ENCODE assay signal across 24 cellular contexts in genomic region chr1:20047058-20047457, GRCh38. TPM values are rescaled to one million over a fixed set of nuclear protein-coding genes. Genes with fewer than 3 reads are reported as not detected.
"Had no signal": no experiment of that assay in that cellular context is flagged by ENCODE, and none has a peak within 500 bp of the region (broad histone marks: within the 10 kb centered on the region; RNA-seq: fewer than 3 reads in every experiment).

No MANE protein-coding gene starts in this region.

- H3K4me1 ChIP-seq: adrenal gland, esophagus muscularis mucosa, gastroesophageal sphincter, sigmoid colon, stomach, vagina had no signal

- H3K36me3 ChIP-seq: adrenal gland, esophagus muscularis mucosa, gastroesophageal sphincter, ovary, sigmoid colon, stomach, vagina had no signal

- H3K4me3 Mint-ChIP-seq: activated CD4-positive, alpha-beta memory T cell treated with anti-CD3 and anti-CD28 coated beads, Interleukin-2, amount 10 ng/mL, durations not matched to agents 7 days and 5 days; dendritic cell treated with granulocyte-macrophage colony-stimulating factor and Interleukin-4, amounts not matched to agents 40 ng/mL and 50 ng/mL, for 4 days; natural killer cell; T-helper 2 cell treated with Interferon-gamma antibody and Interleukin-4, amounts not matched to agents 5 μg/mL and 100 μg/mL, for 36 hours had no signal

- H3K27ac ChIP-seq: adrenal gland, esophagus muscularis mucosa, gastroesophageal sphincter, sigmoid colon, stomach, vagina had no signal

- H3K4me3 ChIP-seq: adrenal gland, esophagus muscularis mucosa, gastroesophageal sphincter, heart right ventricle, ovary, sigmoid colon, stomach, vagina had no signal

- ATAC-seq: gastroesophageal sphincter, natural killer cell had no signal

- DNase-seq: activated CD4-positive, alpha-beta memory T cell treated with anti-CD3 and anti-CD28 coated beads, Interleukin-2, amount 10 ng/mL, durations not matched to agents 7 days and 5 days; activated CD4-positive, alpha-beta T cell treated with anti-CD3 and anti-CD28 coated beads for 48 hours; activated CD4-positive, CD25-positive, alpha-beta regulatory T cell; activated CD8-positive, alpha-beta memory T cell treated with anti-CD3 and anti-CD28 coated beads, Interleukin-2, amount 50 U/mL, for 4 hours; activated effector memory CD4-positive, alpha-beta T cell treated with anti-CD3 and anti-CD28 coated beads, Interleukin-2, amount 50 U/mL, for 16 hours; activated naive CD4-positive, alpha-beta T cell treated with anti-CD3 and anti-CD28 coated beads, Interleukin-2, amount 50 U/mL, for 16 hours; activated T-cell treated with anti-CD3 and anti-CD28 coated beads, Interleukin-2, amount 50 U/mL, for 48 hours; adrenal gland; effector memory CD4-positive, alpha-beta T cell; heart right ventricle; kidney glomerular epithelial cell; natural killer cell; ovary; sigmoid colon; stomach; trophoblast cell had no signal

- H3K27ac Mint-ChIP-seq: activated CD4-positive, alpha-beta memory T cell treated with anti-CD3 and anti-CD28 coated beads, Interleukin-2, amount 10 ng/mL, durations not matched to agents 7 days and 5 days; dendritic cell treated with granulocyte-macrophage colony-stimulating factor and Interleukin-4, amounts not matched to agents 40 ng/mL and 50 ng/mL, for 4 days; natural killer cell; T-helper 2 cell treated with Interferon-gamma antibody and Interleukin-4, amounts not matched to agents 5 μg/mL and 100 μg/mL, for 36 hours had no signal

- H3K9me3 ChIP-seq: esophagus muscularis mucosa, gastroesophageal sphincter, sigmoid colon, vagina had no signal

- H3K4me1 Mint-ChIP-seq: activated CD4-positive, alpha-beta memory T cell treated with anti-CD3 and anti-CD28 coated beads, Interleukin-2, amount 10 ng/mL, durations not matched to agents 7 days and 5 days; natural killer cell had no signal

- H3K27me3 ChIP-seq: adrenal gland, esophagus muscularis mucosa, gastroesophageal sphincter, ovary, sigmoid colon, stomach, vagina had no signal

RNA-seq across cellular contexts. Expression of gene PLA2G5, which starts 22.9 kb away (rescaled TPM):
- total RNA-seq: activated CD4-positive, alpha-beta memory T cell treated with anti-CD3 and anti-CD28 coated beads, Interleukin-2, amount 10 ng/mL, durations not matched to agents 7 days and 5 days; astrocyte; chondrocyte; endothelial cell of umbilical vein; natural killer cell had no signal
